ENCODE assay signal across 15 cellular contexts in the genomic region with DNA sequence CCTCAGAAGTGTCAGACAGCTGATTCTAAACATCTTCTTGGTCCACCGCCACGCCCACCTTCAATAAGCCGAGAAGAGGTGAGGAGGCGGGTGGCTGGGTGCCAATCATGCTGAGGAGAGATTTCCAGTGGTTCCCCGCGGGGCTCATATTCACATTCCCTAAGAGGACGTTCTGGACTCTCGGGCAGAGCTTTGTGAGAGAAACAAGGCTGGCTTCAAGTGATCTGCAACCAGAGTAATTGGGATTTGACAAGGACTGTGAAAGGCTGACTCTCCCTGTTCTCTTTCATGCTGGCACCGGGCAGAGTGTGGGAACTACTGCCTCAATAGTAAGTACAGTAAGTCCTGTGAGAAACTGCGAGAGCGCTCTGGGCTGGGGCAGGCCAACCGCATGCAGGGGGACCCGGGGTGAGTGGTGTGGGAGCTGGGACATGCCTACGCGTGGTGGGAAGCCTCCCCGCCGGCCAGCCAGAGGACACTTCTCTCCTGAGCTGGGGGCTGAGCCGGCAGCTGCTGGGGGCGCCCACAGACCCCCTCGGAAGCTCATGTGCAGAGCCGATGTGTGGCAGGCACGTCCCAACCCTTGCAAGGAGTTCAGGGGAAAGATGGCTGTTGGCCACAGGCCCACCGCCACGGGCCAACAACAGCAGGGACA.
A peak's percentile ranks its signal among the peaks of the same experiment; 100 is the strongest.
DNase-seq lines count a peak whose midpoint lies in the region; FAIRE-seq and TF ChIP-seq lines count a peak whose summit lies in the region.
"Had no signal": no experiment of that assay in that cellular context is flagged by ENCODE, and none has a peak within 500 bp of the region (broad histone marks: within the 10 kb centered on the region; RNA-seq: fewer than 3 reads in every experiment).

No MANE protein-coding gene starts in this region.

- no peaks in the 10 kb centered on the region for H3K9me3 ChIP-seq in HEK293 (ENCODE audit: control insufficient read depth, insufficient read depth, low read depth, low read length)
- H3K9me3 ChIP-seq in astrocyte (ENCODE audit: insufficient read depth, low read depth, low read length), result no peaks in the 10 kb centered on the region
- no peaks in the 10 kb centered on the region for H3K9me3 ChIP-seq in left ventricle myocardium inferior (replicated peaks)

- H3K27ac ChIP-seq in HEK293 (ENCODE audit: extremely low read depth, low read depth, low read length) (no peak overlapping the region), astrocyte (ENCODE audit: low read depth, low read length) (peak overlapping the region; percentile 16), left ventricle myocardium inferior (replicated peaks) (peak overlapping the region; percentile 75), skin epidermis (peak overlapping the region in 11 of 21 experiments; percentile 14 to 76 (median 57))
- H3K27ac ChIP-seq: WERI-Rb-1 had no signal

- TF ChIP-seq CTCF in HEK293 (tag by site-specific recombination; IDR thresholded peaks at IDR 0.05), result no peak
- no peak for TF ChIP-seq CTCF in astrocyte (IDR thresholded peaks at IDR 0.05; ENCODE audit: insufficient read depth, low read depth, low read length)
- TF ChIP-seq CTCF in left ventricle myocardium inferior (IDR thresholded peaks at IDR 0.05; ENCODE audit: borderline replicate concordance), result no peak

- H3K4me1 Mint-ChIP-seq in astrocyte (ENCODE audit: low read depth, unreplicated experiment), result peaks cover 15% of the 10 kb centered on the region

- H3K36me3 ChIP-seq in HEK293 (ENCODE audit: control insufficient read depth in 2 of 2, insufficient read depth in 1 of 2, low read length in 2 of 2) (no peaks in the 10 kb centered on the region), astrocyte (ENCODE audit: insufficient read depth, low read length) (no peaks in the 10 kb centered on the region), left ventricle myocardium inferior (no peaks in the 10 kb centered on the region)

- POLR2A ChIA-PET in HEK293 (lab: Yijun Ruan, JAX), result interaction anchor here (0.6 kb wide), 1 partner anchor 179 kb away, joined by 3 read pairs; no protein-coding TSS in a partner anchor

- DNase-seq in astrocyte (ENCODE audit: low read depth) (no peak), left ventricle myocardium inferior (peak; percentile 45), SKM-1 (lab: John Stamatoyannopoulos, UW; ENCODE audit: unreplicated experiment) (no peak), Ammon's horn (ENCODE audit: low spot score) (no peak), foreskin melanocyte (no peak), NCI-H82 treated with DMSO at 0.1 percent for 48 hours (lab: John Stamatoyannopoulos, UW; ENCODE audit: unreplicated experiment) (no peak)
- DNase-seq: activated T-cell treated with anti-CD3 and anti-CD28 coated beads, Interleukin-2, amount 50 U/mL, for 48 hours; COR-L47; NCI-H1694 treated with DMSO at 0.1 percent for 48 hours; RPMI8226; stimulated activated naive CD4-positive, alpha-beta T cell; WERI-Rb-1 had no signal

- H3K4me3 ChIP-seq in HEK293 (ENCODE audit: low read depth, low read length) (no peak overlapping the region), astrocyte (ENCODE audit: insufficient read depth, low read depth, low read length) (peak overlapping the region; percentile 43), left ventricle myocardium inferior (peak overlapping the region; percentile 53), skin epidermis (peak overlapping the region in 4 of 7 experiments; percentile 11 to 32 (median 28))

- H3K36me3 Mint-ChIP-seq in astrocyte (ENCODE audit: low read depth, unreplicated experiment), result no peaks in the 10 kb centered on the region

- H3K4me3 Mint-ChIP-seq in astrocyte (ENCODE audit: unreplicated experiment), result no peak overlapping the region

- peaks cover 2% of the 10 kb centered on the region for H3K27me3 ChIP-seq in astrocyte (ENCODE audit: insufficient read depth, low read length)
- no peaks in the 10 kb centered on the region for H3K27me3 ChIP-seq in left ventricle myocardium inferior (ENCODE audit: low read depth)

- CTCF ChIA-PET in HEK293 (lab: Yijun Ruan, JAX), result interaction anchor here (0.6 to 11.6 kb wide), 8 partner anchors 10 to 836 kb away, joined by 3 to 333 read pairs (median 3); no protein-coding TSS in a partner anchor

- H2AFZ ChIP-seq in astrocyte (ENCODE audit: low read depth, low read length), result peak overlapping the region; percentile 71

- peaks cover 18% of the 10 kb centered on the region for H3K27me3 Mint-ChIP-seq in astrocyte (ENCODE audit: low read depth, unreplicated experiment)

- H3K9me3 Mint-ChIP-seq in astrocyte (ENCODE audit: unreplicated experiment), result peaks cover 2% of the 10 kb centered on the region

- no peak overlapping the region for H3K27ac Mint-ChIP-seq in astrocyte (ENCODE audit: unreplicated experiment)

- H3K79me2 ChIP-seq in astrocyte (ENCODE audit: insufficient read depth, low read length), result no peaks in the 10 kb centered on the region

- H3K4me1 ChIP-seq in HEK293 (ENCODE audit: control insufficient read depth, insufficient read depth, low read length) (no peaks in the 10 kb centered on the region), astrocyte (ENCODE audit: insufficient read depth, low read length) (no peaks in the 10 kb centered on the region), left ventricle myocardium inferior (peaks cover 32% of the 10 kb centered on the region)

- H3K4me2 ChIP-seq in astrocyte (ENCODE audit: low read length), result peak overlapping the region; percentile 71

- peak overlapping the region; percentile 60 for H3K9ac ChIP-seq in astrocyte (ENCODE audit: low read length)

- intact Hi-C loops in left ventricle myocardium inferior (cut with micrococcal nuclease), result no loop called here

- no peak for FAIRE-seq in astrocyte (lab: Jason Lieb, UNC)
- FAIRE-seq: GM12891 had no signal

- no peaks in the 10 kb centered on the region for H4K20me1 ChIP-seq in astrocyte (ENCODE audit: insufficient read depth, low read length)

TF ChIP-seq in HEK293, 187 proteins besides CTCF, POLR2A, EP300 and RAD21 (continues in another document):
- TF ChIP-seq GLI2 (tag by site-specific recombination; IDR thresholded peaks at IDR 0.05; ENCODE audit: borderline replicate concordance, low read depth) (no peak), TCF7L2 (IDR thresholded peaks at IDR 0.05; ENCODE audit: borderline replicate concordance, low read depth, low read length) (no peak), ZNF843 (tag by site-specific recombination; IDR thresholded peaks at IDR 0.05) (no peak), ZNF335 (tag by site-specific recombination; conservative IDR thresholded peaks at IDR 0.05) (no peak), KLF9 (tag by site-specific recombination; IDR thresholded peaks at IDR 0.05; ENCODE audit: low read depth) (peak; percentile 54), ZXDB (tag by site-specific recombination; IDR thresholded peaks at IDR 0.05) (no peak), WT1 (tag by site-specific recombination; IDR thresholded peaks at IDR 0.05) (no peak), ZNF654 (tag by site-specific recombination; IDR thresholded peaks at IDR 0.05; ENCODE audit: low read depth) (no peak), ZBTB48 (tag by site-specific recombination; IDR thresholded peaks at IDR 0.05) (peak; percentile 32; the same call in 1 of the 2 replicates), ZNF426 (tag by site-specific recombination; IDR thresholded peaks at IDR 0.05) (no peak), SP7 (tag by site-specific recombination; IDR thresholded peaks at IDR 0.05) (no peak), ZFHX2 (tag by site-specific recombination; conservative IDR thresholded peaks at IDR 0.05) (peak; percentile 78), GLIS2 (tag by site-specific recombination; IDR thresholded peaks at IDR 0.05) (peak; percentile 54), FEZF1 (tag by site-specific recombination; IDR thresholded peaks at IDR 0.05) (no peak), ZNF677 (tag by site-specific recombination; IDR thresholded peaks at IDR 0.05) (no peak), REPIN1 (tag by site-specific recombination; IDR thresholded peaks at IDR 0.05; ENCODE audit: low read depth) (no peak), ZNF529 (tag by site-specific recombination; IDR thresholded peaks at IDR 0.05; ENCODE audit: insufficient replicate concordance) (no peak), ZNF416 (tag by site-specific recombination; IDR thresholded peaks at IDR 0.05) (no peak), PRDM1 (tag by site-specific recombination; IDR thresholded peaks at IDR 0.05) (no peak), ZNF292 (tag by site-specific recombination; IDR thresholded peaks at IDR 0.05; ENCODE audit: borderline replicate concordance, low read depth) (no peak)
- TF ChIP-seq, protein P1, sequence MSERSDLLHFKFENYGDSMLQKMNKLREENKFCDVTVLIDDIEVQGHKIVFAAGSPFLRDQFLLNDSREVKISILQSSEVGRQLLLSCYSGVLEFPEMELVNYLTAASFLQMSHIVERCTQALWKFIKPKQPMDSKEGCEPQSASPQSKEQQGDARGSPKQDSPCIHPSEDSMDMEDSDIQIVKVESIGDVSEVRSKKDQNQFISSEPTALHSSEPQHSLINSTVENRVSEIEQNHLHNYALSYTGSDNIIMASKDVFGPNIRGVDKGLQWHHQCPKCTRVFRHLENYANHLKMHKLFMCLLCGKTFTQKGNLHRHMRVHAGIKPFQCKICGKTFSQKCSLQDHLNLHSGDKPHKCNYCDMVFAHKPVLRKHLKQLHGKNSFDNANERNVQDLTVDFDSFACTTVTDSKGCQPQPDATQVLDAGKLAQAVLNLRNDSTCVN (tag by site-specific recombination; optimal IDR thresholded peaks at IDR 0.05), result no peak
- TF ChIP-seq, protein P2, sequence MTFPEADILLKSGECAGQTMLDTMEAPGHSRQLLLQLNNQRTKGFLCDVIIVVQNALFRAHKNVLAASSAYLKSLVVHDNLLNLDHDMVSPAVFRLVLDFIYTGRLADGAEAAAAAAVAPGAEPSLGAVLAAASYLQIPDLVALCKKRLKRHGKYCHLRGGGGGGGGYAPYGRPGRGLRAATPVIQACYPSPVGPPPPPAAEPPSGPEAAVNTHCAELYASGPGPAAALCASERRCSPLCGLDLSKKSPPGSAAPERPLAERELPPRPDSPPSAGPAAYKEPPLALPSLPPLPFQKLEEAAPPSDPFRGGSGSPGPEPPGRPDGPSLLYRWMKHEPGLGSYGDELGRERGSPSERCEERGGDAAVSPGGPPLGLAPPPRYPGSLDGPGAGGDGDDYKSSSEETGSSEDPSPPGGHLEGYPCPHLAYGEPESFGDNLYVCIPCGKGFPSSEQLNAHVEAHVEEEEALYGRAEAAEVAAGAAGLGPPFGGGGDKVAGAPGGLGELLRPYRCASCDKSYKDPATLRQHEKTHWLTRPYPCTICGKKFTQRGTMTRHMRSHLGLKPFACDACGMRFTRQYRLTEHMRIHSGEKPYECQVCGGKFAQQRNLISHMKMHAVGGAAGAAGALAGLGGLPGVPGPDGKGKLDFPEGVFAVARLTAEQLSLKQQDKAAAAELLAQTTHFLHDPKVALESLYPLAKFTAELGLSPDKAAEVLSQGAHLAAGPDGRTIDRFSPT (tag by site-specific recombination; IDR thresholded peaks at IDR 0.05), result no peak
